In the genomic region with DNA sequence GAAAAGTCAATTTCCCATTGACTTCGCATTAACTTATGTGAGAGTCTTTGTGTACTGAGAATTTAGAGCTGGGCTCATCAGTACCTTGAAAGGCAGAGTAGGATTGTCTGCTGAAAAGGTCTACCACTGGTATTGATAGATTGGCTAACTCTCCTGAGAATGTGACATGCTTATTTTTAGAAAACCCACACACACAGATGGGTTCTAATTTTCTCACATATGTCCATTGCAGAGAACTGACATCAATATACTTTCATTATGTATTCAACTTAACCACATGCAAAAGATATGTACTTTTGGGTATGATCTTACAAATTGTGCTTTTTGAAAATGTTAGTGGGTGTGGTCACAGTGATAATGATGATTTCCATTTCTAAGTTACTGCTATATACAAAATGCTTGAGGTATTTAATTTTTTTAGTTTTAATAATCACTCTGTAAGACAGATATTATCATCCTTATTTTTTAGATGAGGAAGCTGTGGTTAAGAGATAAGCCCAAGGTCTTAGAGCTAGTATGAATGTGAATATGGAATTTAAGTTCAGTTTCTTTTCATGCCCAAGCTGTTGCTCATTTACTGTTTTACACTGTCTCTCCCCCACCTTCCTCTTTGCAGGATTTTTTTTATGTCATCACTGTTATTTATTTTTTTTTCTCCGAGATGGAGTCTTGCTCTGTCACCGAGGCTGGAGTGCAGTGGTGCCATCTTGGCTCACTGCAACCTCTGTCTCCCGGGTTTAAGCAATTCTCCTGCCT, we compare ENCODE assay signal across 11 cellular contexts. TPM values are rescaled to one million over a fixed set of nuclear protein-coding genes. Genes with fewer than 3 reads are reported as not detected.
A peak's percentile ranks its signal among the peaks of the same experiment; 100 is the strongest.
DNase-seq lines count a peak whose midpoint lies in the region; ATAC-seq and TF ChIP-seq lines count a peak whose summit lies in the region.
"Had no signal": no experiment of that assay in that cellular context is flagged by ENCODE, and none has a peak within 500 bp of the region (broad histone marks: within the 10 kb centered on the region; RNA-seq: fewer than 3 reads in every experiment).

No MANE protein-coding gene starts in this region.

- peaks cover 8% of the 10 kb centered on the region for H3K36me3 Mint-ChIP-seq in neural crest cell (ENCODE audit: low read depth)
- H3K36me3 Mint-ChIP-seq in T-cell: peaks cover 53% of the 10 kb centered on the region

- no peaks in the 10 kb centered on the region for H3K9me3 ChIP-seq in KOPT-K1 (ENCODE audit: insufficient read depth, low read length, poor library complexity, severe bottlenecking)

- DNase-seq in NOMO-1 treated with DMSO at 0.1 percent for 48 hours (lab: John Stamatoyannopoulos, UW; ENCODE audit: unreplicated experiment) (peak; percentile 21), NOMO-1 treated with dmso at 0.1 percent for 144 hours (lab: John Stamatoyannopoulos, UW; ENCODE audit: unreplicated experiment) (no peak), neural crest cell (ENCODE audit: low read depth, low spot score) (no peak), T-cell (no peak), COR-L47 (lab: John Stamatoyannopoulos, UW) (no peak), foreskin fibroblast (no peak)
- DNase-seq: H7; stimulated activated CD4-positive, alpha-beta T cell treated with anti-CD3 and anti-CD28 coated beads, Interleukin-15, amount 100 ng/mL, for 24 hours had no signal

- H3K27me3 Mint-ChIP-seq in neural crest cell (ENCODE audit: low read depth) (no peaks in the 10 kb centered on the region), T-cell (no peaks in the 10 kb centered on the region)

- ATAC-seq in HG02642 (IDR thresholded peaks at IDR 0.05; ENCODE audit: poor library complexity, unreplicated experiment): peak; percentile 85
- no peak for ATAC-seq in T-cell (replicated peaks in 1 of 4)

- peak overlapping the region; percentile 38 for H3K27ac ChIP-seq in KOPT-K1 (ENCODE audit: low read depth, low read length, poor library complexity, severe bottlenecking)
- H3K27ac ChIP-seq: 22Rv1 had no signal

- H3K36me3 ChIP-seq in KOPT-K1 (ENCODE audit: insufficient read depth, low read length): peaks cover 5% of the 10 kb centered on the region; the same call in 1 of the 2 replicates

- TF ChIP-seq CTCF in neural crest cell (conservative IDR thresholded peaks at IDR 0.05) (no peak), foreskin fibroblast (IDR thresholded peaks at IDR 0.05; ENCODE audit: low read depth, low read length) (no peak)

- H3K4me3 Mint-ChIP-seq in neural crest cell (peak overlapping the region; percentile 16), T-cell (no peak overlapping the region)

- H3K4me3 ChIP-seq in foreskin fibroblast (ENCODE audit: low read depth in 1 of 2, low read length in 2 of 2): no peak overlapping the region

- POLR2A ChIA-PET in T-cell (lab: Charles Lee): no interaction called here

- peak overlapping the region; percentile 16 for H3K27ac Mint-ChIP-seq in neural crest cell (ENCODE audit: unreplicated experiment)
- no peak overlapping the region for H3K27ac Mint-ChIP-seq in T-cell

- H3K4me1 Mint-ChIP-seq in neural crest cell (peaks cover 45% of the 10 kb centered on the region), T-cell (peaks cover 22 to 29% (median 29%) of the 10 kb centered on the region in 3 donors)

- CTCF ChIA-PET in T-cell (lab: Charles Lee): interaction anchor here in 1 of 2 donors (0.5 kb wide), 1 partner anchor 919 kb away, joined by 4 read pairs; no protein-coding TSS in a partner anchor

- H3K9me3 Mint-ChIP-seq in neural crest cell: peaks cover under 1% of the 10 kb centered on the region
- no peaks in the 10 kb centered on the region for H3K9me3 Mint-ChIP-seq in T-cell

RNA-seq across cellular contexts. Expression of gene MAP2K5, which starts 22.3 kb away (rescaled TPM):
- total RNA-seq in neural crest cell: 19.6 and 25.2 TPM in 2 replicates
- 10 to 100 TPM; 24.5 to 35.5 (median 28.5) TPM for total RNA-seq in T-cell

RNA-seq across cellular contexts. Expression of gene C15orf61, which starts 43.8 kb away (rescaled TPM):
- total RNA-seq in neural crest cell (6.8 and 7.6 TPM in 2 replicates), T-cell (1 to 10 TPM; 8.2 to 9.3 (median 8.9) TPM)
